ENCODE assay signal across 22 cellular contexts in genomic region chr13:110301083-110301482, GRCh38. TPM values are rescaled to one million over a fixed set of nuclear protein-coding genes. Genes with fewer than 3 reads are reported as not detected.
DNase-seq lines count a peak whose midpoint lies in the region; ATAC-seq and TF ChIP-seq lines count a peak whose summit lies in the region.
"Had no signal": no experiment of that assay in that cellular context is flagged by ENCODE, and none has a peak within 500 bp of the region (broad histone marks: within the 10 kb centered on the region; RNA-seq: fewer than 3 reads in every experiment).

No MANE protein-coding gene starts in this region.

- H4K20me1 ChIP-seq in GM23248 (ENCODE audit: insufficient read depth): no peaks in the 10 kb centered on the region
- peaks cover 100% of the 10 kb centered on the region for H4K20me1 ChIP-seq in smooth muscle cell (ENCODE audit: low read depth)

- peaks cover 59% of the 10 kb centered on the region for H3K4me1 Mint-ChIP-seq in mesothelial cell of epicardium

- no peak for DNase-seq in GM23248
- DNase-seq in coronary artery (ENCODE audit: low spot score): peak; percentile 70
- no peak for DNase-seq in mesothelial cell of epicardium (ENCODE audit: low spot score in 2 of 2, unreplicated experiment in 2 of 2)
- DNase-seq in smooth muscle cell (lab: John Stamatoyannopoulos, UW; ENCODE audit: unreplicated experiment): no peak
- DNase-seq in NCI-H1105 treated with DMSO at 0.1 percent for 48 hours (lab: John Stamatoyannopoulos, UW): no peak
- no peak for DNase-seq in NCI-H2107 (lab: John Stamatoyannopoulos, UW)
- no peak for DNase-seq in activated CD4-positive, alpha-beta T cell treated with anti-CD3 and anti-CD28 coated beads for 4 hours
- DNase-seq: activated CD4-positive, alpha-beta memory T cell treated with anti-CD3 and anti-CD28 coated beads, Interleukin-2, amount 10 ng/mL, durations not matched to agents 7 days and 5 days; activated naive CD4-positive, alpha-beta T cell treated with anti-CD3 and anti-CD28 coated beads for 36 hours; activated T-cell treated with anti-CD3 and anti-CD28 coated beads, Interleukin-2, amount 50 U/mL, for 1 hour; DMS 273 treated with DMSO at 0.1 percent for 48 hours; foreskin melanocyte; GF-D8; H9; MM.1S; NCI-H187; stimulated activated CD4-positive, alpha-beta T cell treated with anti-CD3 and anti-CD28 coated beads, Interleukin-2, amount 100 ng/mL, for 48 hours had no signal

- H3K4me1 ChIP-seq in GM23248 (ENCODE audit: insufficient read depth): peaks cover 43% of the 10 kb centered on the region
- peaks cover 77% of the 10 kb centered on the region for H3K4me1 ChIP-seq in smooth muscle cell (ENCODE audit: low read depth)

- H3K36me3 Mint-ChIP-seq in mesothelial cell of epicardium: no peaks in the 10 kb centered on the region
- H3K36me3 Mint-ChIP-seq: WTC11 had no signal

- peak overlapping the region; percentile 57 for H3K27ac ChIP-seq in GM23248
- H3K27ac ChIP-seq in coronary artery: peak overlapping the region; percentile 99
- H3K27ac ChIP-seq in smooth muscle cell (ENCODE audit: low read depth): peak overlapping the region; percentile 94

- H3K27me3 ChIP-seq in GM23248 (replicated peaks; ENCODE audit: insufficient read depth): no peaks in the 10 kb centered on the region
- H3K27me3 ChIP-seq in smooth muscle cell (ENCODE audit: low read depth): no peaks in the 10 kb centered on the region

- H3K4me2 ChIP-seq in GM23248 (ENCODE audit: unreplicated experiment) (peak overlapping the region; percentile 65), smooth muscle cell (peak overlapping the region; percentile 97)

- TF ChIP-seq CTCF in coronary artery (IDR thresholded peaks at IDR 0.05) (no peak), mesothelial cell of epicardium (IDR thresholded peaks at IDR 0.05; ENCODE audit: unreplicated experiment) (no peak), smooth muscle cell (IDR thresholded peaks at IDR 0.05; ENCODE audit: borderline replicate concordance, insufficient read depth, poor library complexity, severe bottlenecking) (no peak)

- peak overlapping the region; percentile 15; the same call in 1 of the 2 replicates for H3K9ac ChIP-seq in GM23248
- no peak overlapping the region for H3K9ac ChIP-seq in smooth muscle cell (ENCODE audit: low read depth)

- in situ Hi-C loops in GM23248 (cut with MboI): no loop called here

- H3K9me2 ChIP-seq in GM23248 (ENCODE audit: insufficient read depth): no peaks in the 10 kb centered on the region

- H3F3A ChIP-seq in GM23248 (ENCODE audit: insufficient read depth): peaks cover 52% of the 10 kb centered on the region
- peaks cover 60% of the 10 kb centered on the region for H3F3A ChIP-seq in smooth muscle cell (ENCODE audit: low read depth)

- H3K27me3 Mint-ChIP-seq in mesothelial cell of epicardium (ENCODE audit: low read depth): no peaks in the 10 kb centered on the region

- peaks cover 49% of the 10 kb centered on the region for H3K79me2 ChIP-seq in GM23248 (ENCODE audit: insufficient read depth)
- H3K79me2 ChIP-seq in smooth muscle cell (ENCODE audit: low read depth): peaks cover 98% of the 10 kb centered on the region

- WGBS in GM23248 (ENCODE audit: low coverage in 1 of 2, low lambda C conversion rate in 2 of 2, missing lambda C conversion rate in 2 of 2), 2 experiments: 40% methylated on average over 5 of the region's 5 CpGs
- 26% methylated on average over 5 of the region's 5 CpGs for WGBS in smooth muscle cell (ENCODE audit: low lambda C conversion rate)

- H3K4me3 Mint-ChIP-seq in mesothelial cell of epicardium: no peak overlapping the region
- H3K4me3 Mint-ChIP-seq: activated CD4-positive, alpha-beta memory T cell treated with anti-CD3 and anti-CD28 coated beads, Interleukin-2, amount 10 ng/mL, durations not matched to agents 7 days and 5 days; activated naive CD4-positive, alpha-beta T cell treated with anti-CD3 and anti-CD28 coated beads for 36 hours; H9; stimulated activated naive CD8-positive, alpha-beta T cell treated with anti-CD3 and anti-CD28 coated beads, Interleukin-15, Interleukin-2, amounts not matched to agents 100 ng/mL and 50 ng/mL, for 24 hours; T-helper 2 cell treated with Interferon-gamma antibody and Interleukin-4, amounts not matched to agents 5 μg/mL and 100 μg/mL, for 36 hours; WTC11 had no signal

- H3K4me3 ChIP-seq in GM23248 (peak overlapping the region; percentile 37; the same call in 1 of the 2 replicates), coronary artery (peak overlapping the region; percentile 98), smooth muscle cell (no peak overlapping the region)
- H3K4me3 ChIP-seq: GM12878 had no signal

- ATAC-seq in activated CD4-positive, CD25-positive, alpha-beta regulatory T cell treated with anti-CD3 and anti-CD28 coated beads, Interleukin-2, amount 50 U/mL, for 24 hours: no peak
- ATAC-seq: GM12878, WTC11 had no signal

- peak overlapping the region; percentile 50 for H3K27ac Mint-ChIP-seq in mesothelial cell of epicardium
- H3K27ac Mint-ChIP-seq: activated CD4-positive, alpha-beta memory T cell treated with anti-CD3 and anti-CD28 coated beads, Interleukin-2, amount 10 ng/mL, durations not matched to agents 7 days and 5 days; activated naive CD4-positive, alpha-beta T cell treated with anti-CD3 and anti-CD28 coated beads for 36 hours; H9; stimulated activated naive CD8-positive, alpha-beta T cell treated with anti-CD3 and anti-CD28 coated beads, Interleukin-15, Interleukin-2, amounts not matched to agents 100 ng/mL and 50 ng/mL, for 24 hours; T-helper 2 cell treated with Interferon-gamma antibody and Interleukin-4, amounts not matched to agents 5 μg/mL and 100 μg/mL, for 36 hours; WTC11 had no signal

- H3K9me3 ChIP-seq in GM23248 (ENCODE audit: low read depth) (no peaks in the 10 kb centered on the region), smooth muscle cell (replicated peaks; ENCODE audit: low read depth) (no peaks in the 10 kb centered on the region)

- H3K36me3 ChIP-seq in GM23248 (ENCODE audit: low read depth) (no peaks in the 10 kb centered on the region), smooth muscle cell (ENCODE audit: low read depth) (no peaks in the 10 kb centered on the region)

- H3K9me3 Mint-ChIP-seq in mesothelial cell of epicardium: no peaks in the 10 kb centered on the region
- H3K9me3 Mint-ChIP-seq: activated CD4-positive, alpha-beta memory T cell treated with anti-CD3 and anti-CD28 coated beads, Interleukin-2, amount 10 ng/mL, durations not matched to agents 7 days and 5 days; activated naive CD4-positive, alpha-beta T cell treated with anti-CD3 and anti-CD28 coated beads for 36 hours; H9; stimulated activated naive CD8-positive, alpha-beta T cell treated with anti-CD3 and anti-CD28 coated beads, Interleukin-15, Interleukin-2, amounts not matched to agents 100 ng/mL and 50 ng/mL, for 24 hours; T-helper 2 cell treated with Interferon-gamma antibody and Interleukin-4, amounts not matched to agents 5 μg/mL and 100 μg/mL, for 36 hours; WTC11 had no signal

- H2AFZ ChIP-seq in GM23248 (peak overlapping the region; percentile 43; the same call in 1 of the 2 replicates), smooth muscle cell (ENCODE audit: low read depth) (no peak overlapping the region)

RNA-seq across cellular contexts. Expression of gene COL4A1, which starts 5.9 kb away (rescaled TPM):
- total RNA-seq in GM23248 (2014; rRNA removed; shearing (Covaris generic)): 519 and 549 TPM in 2 replicates
- polyA plus RNA-seq in GM23248 (2016; fragmentation: Nextera tagmentation; extraction: Ambion mirVana) (183 and 184 TPM in 2 replicates), smooth muscle cell (1,844 and 2,409 TPM in 2 replicates)
- total RNA-seq in mesothelial cell of epicardium (341 to 362 TPM (median 347 TPM) in 3 replicates), smooth muscle cell (4,372 and 5,353 TPM in 2 replicates)
- total RNA-seq: activated CD4-positive, alpha-beta memory T cell treated with anti-CD3 and anti-CD28 coated beads, Interleukin-2, amount 10 ng/mL, durations not matched to agents 7 days and 5 days had no signal

RNA-seq across cellular contexts. Expression of gene COL4A2, which starts 6.0 kb away (rescaled TPM):
- 455 and 524 TPM in 2 replicates for total RNA-seq in GM23248 (2014; rRNA removed; shearing (Covaris generic))
- polyA plus RNA-seq in GM23248 (2016; fragmentation: Nextera tagmentation; extraction: Ambion mirVana) (137 and 146 TPM in 2 replicates), smooth muscle cell (2,012 and 2,786 TPM in 2 replicates)
- total RNA-seq in mesothelial cell of epicardium (432 to 469 TPM (median 449 TPM) in 3 replicates), smooth muscle cell (1,456 and 1,535 TPM in 2 replicates)
- total RNA-seq: activated CD4-positive, alpha-beta memory T cell treated with anti-CD3 and anti-CD28 coated beads, Interleukin-2, amount 10 ng/mL, durations not matched to agents 7 days and 5 days; activated naive CD4-positive, alpha-beta T cell treated with anti-CD3 and anti-CD28 coated beads for 36 hours had no signal
